ENCODE assay signal across 23 cellular contexts in the genomic region with DNA sequence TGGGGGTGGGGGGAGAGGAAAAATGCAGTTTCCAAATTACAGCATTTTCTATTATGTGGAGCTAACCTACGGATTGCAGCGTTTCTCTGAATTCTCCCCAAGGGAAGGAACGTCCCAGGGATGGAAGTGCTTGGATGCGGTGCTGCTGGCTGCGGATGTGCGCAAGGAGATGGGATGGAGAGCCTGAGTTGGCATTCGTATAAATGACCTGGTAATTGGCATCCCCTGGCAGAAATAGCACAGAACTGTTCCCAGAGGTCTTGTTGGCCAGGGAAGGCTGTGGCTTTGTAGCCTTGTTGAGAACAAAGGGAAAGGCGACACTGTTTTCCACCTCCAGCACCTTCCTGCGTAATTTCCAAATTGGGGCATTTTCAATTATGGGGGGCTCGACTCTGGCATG. TPM values are rescaled to one million over a fixed set of nuclear protein-coding genes. Genes with fewer than 3 reads are reported as not detected.
A peak's percentile ranks its signal among the peaks of the same experiment; 100 is the strongest.
DNase-seq lines count a peak whose midpoint lies in the region; ATAC-seq and TF ChIP-seq lines count a peak whose summit lies in the region.
"Had no signal": no experiment of that assay in that cellular context is flagged by ENCODE, and none has a peak within 500 bp of the region (broad histone marks: within the 10 kb centered on the region; RNA-seq: fewer than 3 reads in every experiment).

No MANE protein-coding gene starts in this region.

- TF ChIP-seq EP300 in stomach (IDR thresholded peaks at IDR 0.05): no peak

- ATAC-seq in T-helper 17 cell (no peak), naive B cell (ENCODE audit: low read depth in 2 of 2) (no peak)
- ATAC-seq in activated CD8-positive, alpha-beta memory T cell treated with anti-CD3 and anti-CD28 coated beads, Interleukin-2, amount 10 ng/mL, durations not matched to agents 7 days and 5 days: no peak
- ATAC-seq: heart right ventricle, left ventricle myocardium superior, pancreas, right lobe of liver had no signal

- H3K9me3 ChIP-seq in BLaER1 (no peaks in the 10 kb centered on the region), T-helper 17 cell (ENCODE audit: control insufficient read depth, low read length, poor library complexity, severe bottlenecking) (no peaks in the 10 kb centered on the region), stomach (no peaks in the 10 kb centered on the region)
- H3K9me3 ChIP-seq: heart right ventricle, pancreas, right lobe of liver had no signal

- H3K4me3 Mint-ChIP-seq in Calu3 (ENCODE audit: low read depth, unreplicated experiment) (no peak overlapping the region), T-helper 17 cell (peak overlapping the region; percentile 15), naive B cell (peak overlapping the region in 7 of 8 donors; percentile 88 to 99 (median 96))
- H3K4me3 Mint-ChIP-seq in activated CD8-positive, alpha-beta memory T cell treated with anti-CD3 and anti-CD28 coated beads, Interleukin-2, amount 10 ng/mL, durations not matched to agents 7 days and 5 days: no peak overlapping the region
- H3K4me3 Mint-ChIP-seq in activated T-cell treated with anti-CD3 and anti-CD28 coated beads, Interleukin-2, amount 50 U/mL, for 24 hours: no peak overlapping the region
- H3K4me3 Mint-ChIP-seq: type B pancreatic cell had no signal

- no peaks in the 10 kb centered on the region; the same call in 1 of the 2 replicates for H4K20me1 ChIP-seq in BLaER1

- TF ChIP-seq CTCF in Calu3 (IDR thresholded peaks at IDR 0.05; ENCODE audit: unreplicated experiment) (no peak), stomach (IDR thresholded peaks at IDR 0.05) (no peak)

- H3K9me3 Mint-ChIP-seq in Calu3 (ENCODE audit: low read depth, unreplicated experiment) (no peaks in the 10 kb centered on the region), naive B cell (no peaks in the 10 kb centered on the region)
- H3K9me3 Mint-ChIP-seq in activated CD8-positive, alpha-beta memory T cell treated with anti-CD3 and anti-CD28 coated beads, Interleukin-2, amount 10 ng/mL, durations not matched to agents 7 days and 5 days (ENCODE audit: low read depth): no peaks in the 10 kb centered on the region
- no peaks in the 10 kb centered on the region for H3K9me3 Mint-ChIP-seq in activated T-cell treated with anti-CD3 and anti-CD28 coated beads, Interleukin-2, amount 50 U/mL, for 24 hours
- H3K9me3 Mint-ChIP-seq: type B pancreatic cell had no signal

- H3K36me3 ChIP-seq in BLaER1 (peaks cover 50% of the 10 kb centered on the region), stomach (peaks cover 0 to 29% (median 24%) of the 10 kb centered on the region in 4 donors)
- H3K36me3 ChIP-seq: pancreas, right lobe of liver had no signal

- DNase-seq in Calu3: no peak
- no peak for DNase-seq in T-helper 17 cell
- DNase-seq in naive B cell: no peak
- no peak for DNase-seq in activated CD8-positive, alpha-beta memory T cell treated with anti-CD3 and anti-CD28 coated beads, Interleukin-2, amount 10 ng/mL, durations not matched to agents 7 days and 5 days
- no peak for DNase-seq in GM03348 (ENCODE audit: low spot score)
- DNase-seq in activated T-cell treated with anti-CD3 and anti-CD28 coated beads, Interleukin-2, amount 50 U/mL, for 24 hours: no peak
- DNase-seq in stomach: no peak
- DNase-seq: activated CD4-positive, alpha-beta T cell treated with anti-CD3 and anti-CD28 coated beads for 4 hours; activated CD8-positive, alpha-beta memory T cell treated with anti-CD3 and anti-CD28 coated beads, Interleukin-2, amount 50 U/mL, for 48 hours; activated naive CD4-positive, alpha-beta T cell treated with Interleukin-2 at 50 U/mL for 16 hours; COR-L47; heart right ventricle; KBM-7; left ventricle myocardium superior; NCI-H1092 treated with DMSO at 0.1 percent for 48 hours; NCI-H2081 treated with DMSO at 0.1 percent for 48 hours; pancreas; right lobe of liver; SHP77 treated with DMSO at 0.1 percent for 48 hours; stimulated activated naive CD4-positive, alpha-beta T cell treated with Interleukin-2 at 50 U/mL for 16 hours; T-helper 9 cell had no signal

- 0 out of 2 replicates have a peak overlapping the region, but pooled peaks have one; percentile 24 for H3K9ac ChIP-seq in BLaER1

- 91 to 95% (median 94%) methylated on average over 10 of the region's 10 CpGs for WGBS in stomach, 5 donors

- H3K4me1 ChIP-seq in BLaER1 (peaks cover 82% of the 10 kb centered on the region), stomach (peaks cover 11 to 45% (median 31%) of the 10 kb centered on the region in 4 donors)

- H3K4me3 ChIP-seq in BLaER1 (peak overlapping the region; percentile 22; the same call in 1 of the 2 replicates), stomach (no peak overlapping the region)
- H3K4me3 ChIP-seq: heart right ventricle, pancreas, right lobe of liver had no signal

- H3K4me2 ChIP-seq in BLaER1: peak overlapping the region; percentile 96

- H3K4me1 Mint-ChIP-seq in Calu3 (ENCODE audit: low read depth, unreplicated experiment) (peaks cover 8% of the 10 kb centered on the region), T-helper 17 cell (peaks cover 20% of the 10 kb centered on the region), naive B cell (peaks cover 23 to 64% (median 51%) of the 10 kb centered on the region in 3 donors)
- H3K4me1 Mint-ChIP-seq in activated CD8-positive, alpha-beta memory T cell treated with anti-CD3 and anti-CD28 coated beads, Interleukin-2, amount 10 ng/mL, durations not matched to agents 7 days and 5 days: peaks cover 36% of the 10 kb centered on the region
- peaks cover 32% of the 10 kb centered on the region for H3K4me1 Mint-ChIP-seq in activated T-cell treated with anti-CD3 and anti-CD28 coated beads, Interleukin-2, amount 50 U/mL, for 24 hours (ENCODE audit: low read depth)

- no peak for TF ChIP-seq POLR2A in stomach (IDR thresholded peaks at IDR 0.05)

- TSS peak; percentile 14 for BruUV-seq in Calu3 (replicated peaks; lab: Mats Ljungman, UMichigan)

- H3K27me3 Mint-ChIP-seq in Calu3 (ENCODE audit: unreplicated experiment) (no peaks in the 10 kb centered on the region), T-helper 17 cell (no peaks in the 10 kb centered on the region), naive B cell (no peaks in the 10 kb centered on the region)
- H3K27me3 Mint-ChIP-seq in activated CD8-positive, alpha-beta memory T cell treated with anti-CD3 and anti-CD28 coated beads, Interleukin-2, amount 10 ng/mL, durations not matched to agents 7 days and 5 days: no peaks in the 10 kb centered on the region
- no peaks in the 10 kb centered on the region for H3K27me3 Mint-ChIP-seq in activated T-cell treated with anti-CD3 and anti-CD28 coated beads, Interleukin-2, amount 50 U/mL, for 24 hours
- H3K27me3 Mint-ChIP-seq: type B pancreatic cell had no signal

- intact Hi-C loops in Calu3 (cut with micrococcal nuclease; ENCODE audit: unreplicated experiment): no loop called here
- intact Hi-C loops in stomach (cut with DNase I; ENCODE audit: low total_unique reads): no loop called here

- H3K27ac ChIP-seq in BLaER1 (peak overlapping the region; percentile 98), stomach (no peak overlapping the region)
- H3K27ac ChIP-seq: heart right ventricle, pancreas, right lobe of liver had no signal

- CTCF ChIA-PET in Calu3 (lab: Charles Lee): interaction anchor here (0.7 kb wide), 1 partner anchor 19 kb away, joined by 5 read pairs; no protein-coding TSS in a partner anchor
- CTCF ChIA-PET in activated CD8-positive, alpha-beta memory T cell treated with anti-CD3 and anti-CD28 coated beads, Interleukin-2, amount 10 ng/mL, durations not matched to agents 7 days and 5 days (lab: Charles Lee): interaction anchor here (1.4 to 5.9 kb wide), 3 partner anchors 19 to 32 kb away, joined by 3 to 50 read pairs (median 31); no protein-coding TSS in a partner anchor

- H3K36me3 Mint-ChIP-seq in Calu3 (ENCODE audit: insufficient read depth, unreplicated experiment) (peaks cover 14% of the 10 kb centered on the region), T-helper 17 cell (ENCODE audit: low read depth) (no peaks in the 10 kb centered on the region), naive B cell (peaks cover 0 to 7% of the 10 kb centered on the region in 2 donors)
- peaks cover 14% of the 10 kb centered on the region for H3K36me3 Mint-ChIP-seq in activated CD8-positive, alpha-beta memory T cell treated with anti-CD3 and anti-CD28 coated beads, Interleukin-2, amount 10 ng/mL, durations not matched to agents 7 days and 5 days
- H3K36me3 Mint-ChIP-seq in activated T-cell treated with anti-CD3 and anti-CD28 coated beads, Interleukin-2, amount 50 U/mL, for 24 hours (ENCODE audit: low read depth): peaks cover 36% of the 10 kb centered on the region
- H3K36me3 Mint-ChIP-seq: type B pancreatic cell had no signal

- H3K27ac Mint-ChIP-seq in Calu3 (ENCODE audit: unreplicated experiment) (no peak overlapping the region), T-helper 17 cell (peak overlapping the region; percentile 95), naive B cell (peak overlapping the region in 5 of 6 donors; percentile 23 to 100 (median 80))
- H3K27ac Mint-ChIP-seq in activated CD8-positive, alpha-beta memory T cell treated with anti-CD3 and anti-CD28 coated beads, Interleukin-2, amount 10 ng/mL, durations not matched to agents 7 days and 5 days: no peak overlapping the region
- no peak overlapping the region for H3K27ac Mint-ChIP-seq in activated T-cell treated with anti-CD3 and anti-CD28 coated beads, Interleukin-2, amount 50 U/mL, for 24 hours
- H3K27ac Mint-ChIP-seq: type B pancreatic cell had no signal

- H3K27me3 ChIP-seq in BLaER1 (no peaks in the 10 kb centered on the region), stomach (no peaks in the 10 kb centered on the region)
- H3K27me3 ChIP-seq: heart right ventricle, pancreas, right lobe of liver had no signal

RNA-seq across cellular contexts. Expression of a gene that starts 2.7 kb away (rescaled TPM):
- 11.3 and 11.4 TPM in 2 replicates for total RNA-seq in Calu3 (2022)
- total RNA-seq in T-helper 17 cell: 10 to 100 TPM; 33.9 to 50.5 TPM
- 100 to 1,000 TPM; 236 to 340 (median 260) TPM for polyA plus RNA-seq in naive B cell (ENCODE audit: low read depth in 6 of 6)
- 10 to 100 TPM; 58.1 to 73.7 TPM for total RNA-seq in activated CD8-positive, alpha-beta memory T cell treated with anti-CD3 and anti-CD28 coated beads, Interleukin-2, amount 10 ng/mL, durations not matched to agents 7 days and 5 days
- total RNA-seq in stomach: 10 to 100 TPM in 1 of 5 donors, 1 to 10 TPM in 2, under 1 TPM in 1, not detected in 1; 0.58 to 44.3 (median 9.1) TPM
- polyA plus RNA-seq in stomach: 1 to 10 TPM; 1.9 to 8.0 (median 5.7) TPM

RNA-seq across cellular contexts. Expression of a gene that starts 28.5 kb away (rescaled TPM):
- total RNA-seq in Calu3 (2022) (5.4 and 6.5 TPM in 2 replicates), T-helper 17 cell (1 to 10 TPM; 4.4 to 5.5 TPM), stomach (10 to 100 TPM in 1 of 5 donors, 1 to 10 TPM in 4; 1.2 to 27.4 (median 7.5) TPM)
- polyA plus RNA-seq in naive B cell (ENCODE audit: low read depth in 6 of 6) (10 to 100 TPM; 12.4 to 23.5 (median 19.0) TPM), stomach (1 to 10 TPM; 8.7 to 9.5 (median 9.2) TPM)
- 10 to 100 TPM; 11.2 to 14.6 TPM for total RNA-seq in activated CD8-positive, alpha-beta memory T cell treated with anti-CD3 and anti-CD28 coated beads, Interleukin-2, amount 10 ng/mL, durations not matched to agents 7 days and 5 days

RNA-seq across cellular contexts. Expression of a gene that starts 28.7 kb away (rescaled TPM):
- total RNA-seq in Calu3 (2022) (17.6 and 18.0 TPM in 2 replicates), T-helper 17 cell (10 to 100 TPM; 13.5 to 15.2 TPM), stomach (100 to 1,000 TPM in 1 of 5 donors, 10 to 100 TPM in 3, 1 to 10 TPM in 1; 4.5 to 238 (median 14.7) TPM)
- polyA plus RNA-seq in naive B cell (ENCODE audit: low read depth in 6 of 6) (10 to 100 TPM in 5 of 6 donors, 1 to 10 TPM in 1; 6.9 to 22.1 (median 17.3) TPM), stomach (10 to 100 TPM in 2 of 3 donors, 1 to 10 TPM in 1; 9.1 to 12.7 (median 11.4) TPM)
- total RNA-seq in activated CD8-positive, alpha-beta memory T cell treated with anti-CD3 and anti-CD28 coated beads, Interleukin-2, amount 10 ng/mL, durations not matched to agents 7 days and 5 days: 10 to 100 TPM; 20.6 to 24.0 TPM

RNA-seq across cellular contexts. Expression of a gene that starts 40.0 kb away (rescaled TPM):
- 19.4 and 20.2 TPM in 2 replicates for total RNA-seq in Calu3 (2022)
- 10 to 100 TPM; 38.0 to 44.0 TPM for total RNA-seq in T-helper 17 cell
- 10 to 100 TPM; 13.1 to 28.6 (median 17.4) TPM for polyA plus RNA-seq in naive B cell (ENCODE audit: low read depth in 6 of 6)
- total RNA-seq in activated CD8-positive, alpha-beta memory T cell treated with anti-CD3 and anti-CD28 coated beads, Interleukin-2, amount 10 ng/mL, durations not matched to agents 7 days and 5 days: 10 to 100 TPM; 22.2 to 34.5 TPM
- 10 to 100 TPM; 23.9 to 92.7 (median 34.0) TPM for total RNA-seq in stomach
- 10 to 100 TPM; 23.5 to 29.6 (median 28.7) TPM for polyA plus RNA-seq in stomach

RNA-seq across cellular contexts. Expression of a gene that starts 42.6 kb away (rescaled TPM):
- total RNA-seq in Calu3 (2022) (29.4 and 30.6 TPM in 2 replicates), T-helper 17 cell (10 to 100 TPM; 35.6 to 37.9 TPM), stomach (1 to 10 TPM; 1.2 to 8.1 (median 5.7) TPM)
- polyA plus RNA-seq in naive B cell (ENCODE audit: low read depth in 6 of 6) (100 to 1,000 TPM in 3 of 6 donors, 10 to 100 TPM in 3; 65.4 to 149 (median 107) TPM), stomach (100 to 1,000 TPM; 100 to 152 (median 141) TPM)
- 10 to 100 TPM; 52.9 to 56.7 TPM for total RNA-seq in activated CD8-positive, alpha-beta memory T cell treated with anti-CD3 and anti-CD28 coated beads, Interleukin-2, amount 10 ng/mL, durations not matched to agents 7 days and 5 days

Comparison
In these comparisons a context has a peak if more than half of its experiments do, and no peak if none do; other contexts are left out.
1. H3K27ac Mint-ChIP-seq: peak in T-helper 17 cell (single experiment) and naive B cell (5 of 6); none in Calu3 (single experiment), activated CD8-positive, alpha-beta memory T cell treated with anti-CD3 and anti-CD28 coated beads, Interleukin-2, amount 10 ng/mL, durations not matched to agents 7 days and 5 days (single experiment) and activated T-cell treated with anti-CD3 and anti-CD28 coated beads, Interleukin-2, amount 50 U/mL, for 24 hours (single experiment).
2. H3K4me3 Mint-ChIP-seq: peak in T-helper 17 cell (single experiment) and naive B cell (7 of 8); none in Calu3 (single experiment), activated CD8-positive, alpha-beta memory T cell treated with anti-CD3 and anti-CD28 coated beads, Interleukin-2, amount 10 ng/mL, durations not matched to agents 7 days and 5 days (single experiment) and activated T-cell treated with anti-CD3 and anti-CD28 coated beads, Interleukin-2, amount 50 U/mL, for 24 hours (single experiment).